In genomic region chr6:130376921-130377320, GRCh38 we compare ENCODE assay signal across 19 cellular contexts. TPM values are rescaled to one million over a fixed set of nuclear protein-coding genes. Genes with fewer than 3 reads are reported as not detected.
A peak's percentile ranks its signal among the peaks of the same experiment; 100 is the strongest.
DNase-seq lines count a peak whose midpoint lies in the region; FAIRE-seq and TF ChIP-seq lines count a peak whose summit lies in the region.
"Had no signal": no experiment of that assay in that cellular context is flagged by ENCODE, and none has a peak within 500 bp of the region (broad histone marks: within the 10 kb centered on the region; RNA-seq: fewer than 3 reads in every experiment).

No MANE protein-coding gene starts in this region.

- H3K9me3 Mint-ChIP-seq in chondrocyte (ENCODE audit: low read depth), result no peaks in the 10 kb centered on the region

- H3K4me3 Mint-ChIP-seq in chondrocyte (ENCODE audit: unreplicated experiment), result no peak overlapping the region
- H3K4me3 Mint-ChIP-seq: B cell; CD4-positive, CD25-positive, alpha-beta regulatory T cell had no signal

- DNase-seq in GM19239 (ENCODE audit: insufficient read length, low spot score), result no peak
- DNase-seq in amniotic epithelial cell (ENCODE audit: low read depth), result peak; percentile 86
- DNase-seq in fibroblast of villous mesenchyme (ENCODE audit: low read depth), result peak; percentile 67
- DNase-seq in skeletal muscle cell (ENCODE audit: low read depth), result peak; percentile 52
- no peak for DNase-seq in chondrocyte (ENCODE audit: low spot score)
- DNase-seq in cortex of kidney (lab: John Stamatoyannopoulos, UW), result no peak
- no peak for DNase-seq in AML-193 (lab: John Stamatoyannopoulos, UW)
- DNase-seq: ACHN; Caco-2; CD4-positive, CD25-positive, alpha-beta regulatory T cell; EL; H7; NCI-H1436 treated with DMSO at 0.1 percent for 48 hours; NCI-H2029 treated with DMSO at 0.1 percent for 48 hours; NCI-H510A; NCI-H774; PC-3 had no signal

- FAIRE-seq in GM19239 (lab: Jason Lieb, UNC), result peak; percentile 18

- TF ChIP-seq CTCF in fibroblast of villous mesenchyme (IDR thresholded peaks at IDR 0.05; ENCODE audit: insufficient read depth, low read depth, low read length), result no peak
- TF ChIP-seq CTCF in chondrocyte (IDR thresholded peaks at IDR 0.05), result no peak

- no peaks in the 10 kb centered on the region for H3K36me3 Mint-ChIP-seq in chondrocyte (ENCODE audit: low read depth)
- H3K36me3 Mint-ChIP-seq: CD4-positive, CD25-positive, alpha-beta regulatory T cell had no signal

- H3K4me3 ChIP-seq in fibroblast of villous mesenchyme (ENCODE audit: low read depth, low read length) (no peak overlapping the region), skeletal muscle cell (ENCODE audit: low read depth, low read length) (no peak overlapping the region)
- H3K4me3 ChIP-seq: SJSA1 had no signal

- H3K4me1 Mint-ChIP-seq in chondrocyte (ENCODE audit: low read depth), result no peaks in the 10 kb centered on the region

- no peak overlapping the region for H3K27ac Mint-ChIP-seq in chondrocyte (ENCODE audit: unreplicated experiment)
- H3K27ac Mint-ChIP-seq: B cell had no signal

- H3K27me3 Mint-ChIP-seq in chondrocyte (ENCODE audit: low read depth), result no peaks in the 10 kb centered on the region
- H3K27me3 Mint-ChIP-seq: B cell; CD4-positive, CD25-positive, alpha-beta regulatory T cell had no signal

RNA-seq across cellular contexts. Expression of gene TMEM200A, which starts 11.1 kb away (rescaled TPM):
- total RNA-seq in fibroblast of villous mesenchyme, result 43.6 and 47.7 TPM in 2 replicates
- total RNA-seq in chondrocyte, result 6.8 to 12.4 TPM (median 7.1 TPM) in 3 replicates

Comparison
In these comparisons a context has a peak if more than half of its experiments do, and no peak if none do; other contexts are left out.
1. DNase-seq: peak in amniotic epithelial cell (single experiment), fibroblast of villous mesenchyme (single experiment) and skeletal muscle cell (single experiment); none in GM19239 (single experiment), chondrocyte (single experiment), cortex of kidney (single experiment) and AML-193 (0 of 2).